ENCODE assay signal across 1 cellular context in the genomic region with DNA sequence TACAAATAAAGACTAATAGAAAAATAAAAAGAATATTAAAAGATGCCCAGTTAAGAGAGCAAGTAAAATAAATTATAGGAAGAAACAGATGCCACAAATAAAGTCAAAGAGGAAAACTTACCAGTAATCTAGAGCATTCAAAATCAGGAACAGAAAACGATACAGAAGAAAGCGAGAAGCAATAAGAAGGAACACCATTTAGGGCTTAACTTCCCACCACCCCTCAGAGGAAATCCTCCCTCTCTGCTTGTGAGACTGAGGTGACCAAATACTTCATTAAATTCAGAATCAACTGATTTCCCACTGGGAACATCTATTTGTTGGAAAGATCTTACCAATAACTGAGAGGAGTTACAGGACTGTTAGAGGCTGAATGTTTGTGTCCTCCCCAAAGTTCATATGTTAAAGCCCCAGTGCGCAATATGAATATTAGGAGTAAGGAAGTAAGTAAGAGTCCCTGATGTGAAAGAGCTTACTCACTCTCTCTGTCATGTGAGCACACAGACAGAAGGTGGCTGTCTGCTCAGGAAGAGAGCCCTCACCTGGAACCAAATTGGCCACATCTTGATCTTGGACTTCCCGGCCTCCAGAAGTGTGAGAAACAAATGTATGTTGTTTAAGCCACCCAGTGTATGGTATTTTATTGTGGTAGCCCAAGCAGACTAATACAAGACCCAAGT.
TF ChIP-seq lines count a peak whose summit lies in the region.

No MANE protein-coding gene starts in this region.

TF ChIP-seq in WTC11, 78 proteins besides CTCF, POLR2A, EP300 and RAD21 (continued from another document):
- TF ChIP-seq, protein P1, sequence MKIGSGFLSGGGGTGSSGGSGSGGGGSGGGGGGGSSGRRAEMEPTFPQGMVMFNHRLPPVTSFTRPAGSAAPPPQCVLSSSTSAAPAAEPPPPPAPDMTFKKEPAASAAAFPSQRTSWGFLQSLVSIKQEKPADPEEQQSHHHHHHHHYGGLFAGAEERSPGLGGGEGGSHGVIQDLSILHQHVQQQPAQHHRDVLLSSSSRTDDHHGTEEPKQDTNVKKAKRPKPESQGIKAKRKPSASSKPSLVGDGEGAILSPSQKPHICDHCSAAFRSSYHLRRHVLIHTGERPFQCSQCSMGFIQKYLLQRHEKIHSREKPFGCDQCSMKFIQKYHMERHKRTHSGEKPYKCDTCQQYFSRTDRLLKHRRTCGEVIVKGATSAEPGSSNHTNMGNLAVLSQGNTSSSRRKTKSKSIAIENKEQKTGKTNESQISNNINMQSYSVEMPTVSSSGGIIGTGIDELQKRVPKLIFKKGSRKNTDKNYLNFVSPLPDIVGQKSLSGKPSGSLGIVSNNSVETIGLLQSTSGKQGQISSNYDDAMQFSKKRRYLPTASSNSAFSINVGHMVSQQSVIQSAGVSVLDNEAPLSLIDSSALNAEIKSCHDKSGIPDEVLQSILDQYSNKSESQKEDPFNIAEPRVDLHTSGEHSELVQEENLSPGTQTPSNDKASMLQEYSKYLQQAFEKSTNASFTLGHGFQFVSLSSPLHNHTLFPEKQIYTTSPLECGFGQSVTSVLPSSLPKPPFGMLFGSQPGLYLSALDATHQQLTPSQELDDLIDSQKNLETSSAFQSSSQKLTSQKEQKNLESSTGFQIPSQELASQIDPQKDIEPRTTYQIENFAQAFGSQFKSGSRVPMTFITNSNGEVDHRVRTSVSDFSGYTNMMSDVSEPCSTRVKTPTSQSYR (CRISPR knock-in tag; IDR thresholded peaks at IDR 0.05) = no peak
- TF ChIP-seq ESRRA (CRISPR knock-in tag; IDR thresholded peaks at IDR 0.05; ENCODE audit: borderline replicate concordance) = no peak
- no peak for TF ChIP-seq KAT7 (CRISPR knock-in tag; IDR thresholded peaks at IDR 0.05; ENCODE audit: borderline replicate concordance)
- TF ChIP-seq, protein P2, sequence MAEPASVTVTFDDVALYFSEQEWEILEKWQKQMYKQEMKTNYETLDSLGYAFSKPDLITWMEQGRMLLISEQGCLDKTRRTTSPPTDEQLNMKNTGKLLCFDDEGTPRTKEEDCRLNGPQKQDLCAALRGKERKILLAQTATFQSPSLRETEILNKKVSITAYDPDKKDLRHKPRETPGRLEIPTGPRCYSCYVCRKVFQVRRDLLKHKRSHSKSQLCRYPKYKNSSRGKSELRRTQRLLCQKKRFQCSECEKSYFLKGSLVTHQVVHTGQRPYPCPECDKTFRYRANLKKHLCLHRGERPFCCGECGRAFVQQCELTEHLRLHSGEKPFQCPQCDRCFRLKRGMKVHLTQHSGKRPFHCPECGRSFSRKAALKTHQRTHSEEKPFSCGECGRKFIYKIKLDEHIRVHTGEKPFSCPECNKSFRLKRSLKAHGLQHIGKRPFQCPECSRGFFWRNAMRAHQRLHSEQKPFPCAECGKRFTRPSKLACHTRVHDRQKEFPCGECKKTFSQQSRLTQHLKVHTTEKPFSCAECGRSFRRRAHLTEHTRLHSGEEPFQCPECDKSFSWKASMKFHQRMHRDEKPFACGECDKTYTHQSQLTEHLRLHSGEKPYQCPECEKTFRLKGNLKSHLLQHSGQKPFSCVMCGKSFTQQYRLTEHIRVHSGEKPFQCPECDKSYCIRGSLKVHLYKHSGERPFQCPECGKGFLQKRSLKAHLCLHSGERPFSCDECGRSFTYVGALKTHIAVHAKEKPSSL (CRISPR knock-in tag; conservative IDR thresholded peaks at IDR 0.05) = no peak
- no peak for TF ChIP-seq ZNF396 (CRISPR knock-in tag; IDR thresholded peaks at IDR 0.05; ENCODE audit: borderline replicate concordance)
- no peak for TF ChIP-seq MLX (CRISPR knock-in tag; IDR thresholded peaks at IDR 0.05)
- TF ChIP-seq ZNF671 (CRISPR knock-in tag; IDR thresholded peaks at IDR 0.05) = no peak
